14 cellular contexts compared by ENCODE assay signal in genomic region chr9:93582115-93582514, GRCh38. TPM values are rescaled to one million over a fixed set of nuclear protein-coding genes. Genes with fewer than 3 reads are reported as not detected.
DNase-seq lines count a peak whose midpoint lies in the region; ATAC-seq and TF ChIP-seq lines count a peak whose summit lies in the region.
"Had no signal": no experiment of that assay in that cellular context is flagged by ENCODE, and none has a peak within 500 bp of the region (broad histone marks: within the 10 kb centered on the region; RNA-seq: fewer than 3 reads in every experiment).

No MANE protein-coding gene starts in this region.

- no peak overlapping the region for H3K27ac Mint-ChIP-seq in activated naive CD8-positive, alpha-beta T cell treated with anti-CD3 and anti-CD28 coated beads, Interleukin-2, amount 10 ng/mL, durations not matched to agents 7 days and 5 days
- no peak overlapping the region for H3K27ac Mint-ChIP-seq in activated naive CD8-positive, alpha-beta T cell treated with anti-CD3 and anti-CD28 coated beads, Interleukin-2, amount 50 U/mL, for 24 hours
- H3K27ac Mint-ChIP-seq: dendritic cell treated with granulocyte-macrophage colony-stimulating factor and Interleukin-4, amounts not matched to agents 40 ng/mL and 50 ng/mL, for 4 days; neural progenitor cell had no signal

- peak overlapping the region in 1 of 5 donors; percentile 34 for H3K27ac ChIP-seq in adrenal gland
- H3K27ac ChIP-seq in right lobe of liver, result no peak overlapping the region
- H3K27ac ChIP-seq: neural progenitor cell, testis had no signal

- DNase-seq in activated naive CD8-positive, alpha-beta T cell treated with anti-CD3 and anti-CD28 coated beads, Interleukin-2, amount 10 ng/mL, durations not matched to agents 7 days and 5 days, result peak; percentile 17
- DNase-seq in activated naive CD8-positive, alpha-beta T cell treated with anti-CD3 and anti-CD28 coated beads, Interleukin-2, amount 50 U/mL, for 24 hours, result no peak
- peak in 4 of 7 donors; percentile 16 to 61 (median 34) for DNase-seq in adrenal gland
- peak in 2 of 3 donors; percentile 21 to 46 for DNase-seq in right lobe of liver
- DNase-seq in ureter (ENCODE audit: low spot score), result peak; percentile 37
- no peak for DNase-seq in RKO (ENCODE audit: low spot score)
- DNase-seq: activated gamma-delta T cell, GF-D8, testis had no signal

- intact Hi-C loops in adrenal gland (cut with DNase I) (no loop called here), right lobe of liver (cut with DNase I) (no loop called here)

- no peaks in the 10 kb centered on the region for H3K36me3 ChIP-seq in adrenal gland (replicated peaks in 1 of 2)
- no peaks in the 10 kb centered on the region for H3K36me3 ChIP-seq in right lobe of liver
- H3K36me3 ChIP-seq: neural progenitor cell had no signal

- WGBS in adrenal gland, 4 donors, result 25 to 32% (median 30%) methylated on average over 5 of the region's 5 CpGs; no CpG with 5 or more reads in 1 of the 4 donors
- 0% methylated on average over 1 of the region's 5 CpGs for WGBS in right lobe of liver (ENCODE audit: insufficient coverage, low coverage, low lambda C conversion rate, missing lambda C conversion rate)

- H3K4me3 ChIP-seq in adrenal gland (no peak overlapping the region), right lobe of liver (no peak overlapping the region)
- H3K4me3 ChIP-seq: neural progenitor cell, testis had no signal

- ATAC-seq in activated naive CD8-positive, alpha-beta T cell treated with anti-CD3 and anti-CD28 coated beads, Interleukin-2, amount 10 ng/mL, durations not matched to agents 7 days and 5 days (ENCODE audit: low read depth), result no peak
- ATAC-seq in activated naive CD8-positive, alpha-beta T cell treated with anti-CD3 and anti-CD28 coated beads, Interleukin-2, amount 50 U/mL, for 24 hours, result no peak
- ATAC-seq in right lobe of liver (peak; percentile 66 to 80 (median 74)), GM19023 (IDR thresholded peaks at IDR 0.05; ENCODE audit: unreplicated experiment) (no peak), GM18867 (IDR thresholded peaks at IDR 0.05; ENCODE audit: unreplicated experiment) (no peak)
- ATAC-seq: HCT116 had no signal

- H3K36me3 Mint-ChIP-seq in activated naive CD8-positive, alpha-beta T cell treated with anti-CD3 and anti-CD28 coated beads, Interleukin-2, amount 10 ng/mL, durations not matched to agents 7 days and 5 days, result peaks cover 21% of the 10 kb centered on the region
- H3K36me3 Mint-ChIP-seq in activated naive CD8-positive, alpha-beta T cell treated with anti-CD3 and anti-CD28 coated beads, Interleukin-2, amount 50 U/mL, for 24 hours (ENCODE audit: low read depth), result peaks cover 20% of the 10 kb centered on the region

- H3K9me3 Mint-ChIP-seq in activated naive CD8-positive, alpha-beta T cell treated with anti-CD3 and anti-CD28 coated beads, Interleukin-2, amount 10 ng/mL, durations not matched to agents 7 days and 5 days, result peaks cover 9% of the 10 kb centered on the region
- H3K9me3 Mint-ChIP-seq in activated naive CD8-positive, alpha-beta T cell treated with anti-CD3 and anti-CD28 coated beads, Interleukin-2, amount 50 U/mL, for 24 hours, result peaks cover 13% of the 10 kb centered on the region

- TF ChIP-seq CTCF in adrenal gland (IDR thresholded peaks at IDR 0.05) (no peak), right lobe of liver (IDR thresholded peaks at IDR 0.05) (no peak)

- H3K4me1 ChIP-seq in adrenal gland (replicated peaks in 1 of 2) (peaks cover 10 to 13% of the 10 kb centered on the region in 2 donors), right lobe of liver (peaks cover 0 to 36% (median 18%) of the 10 kb centered on the region in 4 donors)

- no peaks in the 10 kb centered on the region for H3K27me3 Mint-ChIP-seq in activated naive CD8-positive, alpha-beta T cell treated with anti-CD3 and anti-CD28 coated beads, Interleukin-2, amount 10 ng/mL, durations not matched to agents 7 days and 5 days
- H3K27me3 Mint-ChIP-seq in activated naive CD8-positive, alpha-beta T cell treated with anti-CD3 and anti-CD28 coated beads, Interleukin-2, amount 50 U/mL, for 24 hours, result no peaks in the 10 kb centered on the region
- H3K27me3 Mint-ChIP-seq: dendritic cell treated with granulocyte-macrophage colony-stimulating factor and Interleukin-4, amounts not matched to agents 40 ng/mL and 50 ng/mL, for 4 days had no signal

- no peak for TF ChIP-seq POLR2A in adrenal gland (IDR thresholded peaks at IDR 0.05)
- no peak for TF ChIP-seq POLR2A in right lobe of liver (IDR thresholded peaks at IDR 0.05)

- no peaks in the 10 kb centered on the region for H3K9me3 ChIP-seq in adrenal gland (replicated peaks in 1 of 3)
- no peaks in the 10 kb centered on the region for H3K9me3 ChIP-seq in right lobe of liver
- H3K9me3 ChIP-seq: testis had no signal

- H3K4me3 Mint-ChIP-seq in activated naive CD8-positive, alpha-beta T cell treated with anti-CD3 and anti-CD28 coated beads, Interleukin-2, amount 10 ng/mL, durations not matched to agents 7 days and 5 days, result no peak overlapping the region
- H3K4me3 Mint-ChIP-seq in activated naive CD8-positive, alpha-beta T cell treated with anti-CD3 and anti-CD28 coated beads, Interleukin-2, amount 50 U/mL, for 24 hours, result no peak overlapping the region
- H3K4me3 Mint-ChIP-seq: dendritic cell treated with granulocyte-macrophage colony-stimulating factor and Interleukin-4, amounts not matched to agents 40 ng/mL and 50 ng/mL, for 4 days; neural progenitor cell had no signal

- H3K27me3 ChIP-seq in adrenal gland (no peaks in the 10 kb centered on the region), right lobe of liver (no peaks in the 10 kb centered on the region)
- H3K27me3 ChIP-seq: testis had no signal

- peaks cover 11% of the 10 kb centered on the region for H3K4me1 Mint-ChIP-seq in activated naive CD8-positive, alpha-beta T cell treated with anti-CD3 and anti-CD28 coated beads, Interleukin-2, amount 10 ng/mL, durations not matched to agents 7 days and 5 days
- H3K4me1 Mint-ChIP-seq in activated naive CD8-positive, alpha-beta T cell treated with anti-CD3 and anti-CD28 coated beads, Interleukin-2, amount 50 U/mL, for 24 hours, result peaks cover 23% of the 10 kb centered on the region

- POLR2A ChIA-PET in activated naive CD8-positive, alpha-beta T cell treated with anti-CD3 and anti-CD28 coated beads, Interleukin-2, amount 10 ng/mL, durations not matched to agents 7 days and 5 days (lab: Charles Lee), result interaction anchor here (1.3 kb wide), 1 partner anchor 16 kb away, joined by 8 read pairs; no protein-coding TSS in a partner anchor

RNA-seq across cellular contexts. Expression of gene PHF2, which starts 5.7 kb away (rescaled TPM):
- total RNA-seq in activated naive CD8-positive, alpha-beta T cell treated with anti-CD3 and anti-CD28 coated beads, Interleukin-2, amount 10 ng/mL, durations not matched to agents 7 days and 5 days, result 10 to 100 TPM; 27.9 to 29.5 TPM
- total RNA-seq in adrenal gland, result 10 to 100 TPM; 14.5 to 27.2 (median 22.0) TPM
- polyA plus RNA-seq in adrenal gland, result 10 to 100 TPM; 11.5 to 37.6 (median 26.1) TPM
- 1 to 10 TPM; 6.3 to 8.5 (median 6.8) TPM for total RNA-seq in right lobe of liver
- total RNA-seq in ureter, result 34.6 TPM

Comparison
In these comparisons a context has a peak if more than half of its experiments do, and no peak if none do; other contexts are left out.
1. DNase-seq: peak in activated naive CD8-positive, alpha-beta T cell treated with anti-CD3 and anti-CD28 coated beads, Interleukin-2, amount 10 ng/mL, durations not matched to agents 7 days and 5 days (single experiment), adrenal gland (4 of 7), right lobe of liver (2 of 3) and ureter (single experiment); none in activated naive CD8-positive, alpha-beta T cell treated with anti-CD3 and anti-CD28 coated beads, Interleukin-2, amount 50 U/mL, for 24 hours (single experiment) and RKO (single experiment).
2. ATAC-seq: peak in right lobe of liver (4 of 4); none in activated naive CD8-positive, alpha-beta T cell treated with anti-CD3 and anti-CD28 coated beads, Interleukin-2, amount 10 ng/mL, durations not matched to agents 7 days and 5 days (single experiment), activated naive CD8-positive, alpha-beta T cell treated with anti-CD3 and anti-CD28 coated beads, Interleukin-2, amount 50 U/mL, for 24 hours (single experiment), GM19023 (single experiment) and GM18867 (single experiment).